ENCODE assay signal across 19 cellular contexts in genomic region chr2:201890447-201890846, GRCh38.
DNase-seq lines count a peak whose midpoint lies in the region; ATAC-seq and TF ChIP-seq lines count a peak whose summit lies in the region.
"Had no signal": no experiment of that assay in that cellular context is flagged by ENCODE, and none has a peak within 500 bp of the region (broad histone marks: within the 10 kb centered on the region; RNA-seq: fewer than 3 reads in every experiment).

No MANE protein-coding gene starts in this region.

- no TSS peak for BruUV-seq in MCF 10A (replicated peaks; lab: Mats Ljungman, UMichigan)

- intact Hi-C loops in MCF 10A (cut with micrococcal nuclease) (no loop called here), breast epithelium (cut with DNase I; ENCODE audit: low total_unique reads) (no loop called here)

- H3K27me3 Mint-ChIP-seq in MCF 10A (ENCODE audit: insufficient read depth, unreplicated experiment) = no peaks in the 10 kb centered on the region

- TF ChIP-seq CTCF in MCF 10A (IDR thresholded peaks at IDR 0.05; ENCODE audit: unreplicated experiment) = no peak
- no peak for TF ChIP-seq CTCF in breast epithelium (IDR thresholded peaks at IDR 0.05)

- H3K9me3 ChIP-seq in breast epithelium = no peaks in the 10 kb centered on the region
- H3K9me3 ChIP-seq: BLaER1 treated with 17β-estradiol and CSF1 and Interleukin-3, amounts not matched to agents 10 nM and 100 nM; tibial artery had no signal

- H3K27me3 ChIP-seq in breast epithelium = no peaks in the 10 kb centered on the region
- H3K27me3 ChIP-seq: tibial artery had no signal

- peak overlapping the region in 1 of 2 donors; percentile 50 for H3K27ac ChIP-seq in breast epithelium
- H3K27ac ChIP-seq: 22Rv1; BLaER1 treated with 17β-estradiol and CSF1 and Interleukin-3, amounts not matched to agents 10 nM and 100 nM; tibial artery had no signal

- no peak for ATAC-seq in GM21528 (IDR thresholded peaks at IDR 0.05; ENCODE audit: low FRiP score, unreplicated experiment)
- ATAC-seq in GM21619 (IDR thresholded peaks at IDR 0.05; ENCODE audit: unreplicated experiment) = no peak
- no peak for ATAC-seq in HG03457 (IDR thresholded peaks at IDR 0.05; ENCODE audit: unreplicated experiment)
- ATAC-seq: natural killer cell treated with Interleukin-12 subunit alpha and Interleukin-12 subunit beta and Interleukin-15 and Interleukin-18, amount 100 ng/mL, for 72 hours; stimulated activated memory B cell treated with anti-CD40 and anti-IgM and Interleukin-4, amounts not matched to agents 10 μg/mL and 1 μg/mL and 100 μg/mL, for 72 hours had no signal

- no peak overlapping the region for H3K27ac Mint-ChIP-seq in MCF 10A (ENCODE audit: low read depth, unreplicated experiment)
- H3K27ac Mint-ChIP-seq: natural killer cell treated with Interleukin-12 subunit alpha and Interleukin-12 subunit beta and Interleukin-15 and Interleukin-18, amount 100 ng/mL, for 72 hours; stimulated activated memory B cell treated with anti-CD40 and anti-IgM and Interleukin-4, amounts not matched to agents 10 μg/mL and 1 μg/mL and 100 μg/mL, for 72 hours had no signal

- H3K36me3 ChIP-seq in breast epithelium = no peaks in the 10 kb centered on the region
- H3K36me3 ChIP-seq: BLaER1 treated with 17β-estradiol and CSF1 and Interleukin-3, amounts not matched to agents 10 nM and 100 nM; tibial artery had no signal

- peak; percentile 70 for DNase-seq in MCF 10A (ENCODE audit: unreplicated experiment)
- no peak for DNase-seq in breast epithelium (ENCODE audit: low spot score in 2 of 2)
- DNase-seq in SW480 (ENCODE audit: low spot score) = peak; percentile 64
- DNase-seq in fibroblast of the conjunctiva (ENCODE audit: low read depth) = peak; percentile 14
- no peak for DNase-seq in NOMO-1 (lab: John Stamatoyannopoulos, UW; ENCODE audit: unreplicated experiment in 2 of 2)
- DNase-seq: activated effector memory CD4-positive, alpha-beta T cell treated with anti-CD3 and anti-CD28 coated beads, Interleukin-2, amount 50 U/mL, for 16 hours; DMS153; head of caudate nucleus; NCI-H1930; SHP77 treated with DMSO at 0.1 percent for 48 hours; stimulated activated CD4-positive, alpha-beta T cell treated with anti-CD3 and anti-CD28 coated beads, Interleukin-12 subunit alpha, Interleukin-12 subunit beta, amount 100 ng/mL, for 4 hours; tibial artery had no signal

- H3K9me3 Mint-ChIP-seq in MCF 10A (ENCODE audit: unreplicated experiment) = no peaks in the 10 kb centered on the region
- H3K9me3 Mint-ChIP-seq: natural killer cell treated with Interleukin-12 subunit alpha and Interleukin-12 subunit beta and Interleukin-15 and Interleukin-18, amount 100 ng/mL, for 72 hours; stimulated activated memory B cell treated with anti-CD40 and anti-IgM and Interleukin-4, amounts not matched to agents 10 μg/mL and 1 μg/mL and 100 μg/mL, for 72 hours had no signal

- no peaks in the 10 kb centered on the region for H3K36me3 Mint-ChIP-seq in MCF 10A (ENCODE audit: insufficient read depth, unreplicated experiment)
- H3K36me3 Mint-ChIP-seq: natural killer cell treated with Interleukin-12 subunit alpha and Interleukin-12 subunit beta and Interleukin-15 and Interleukin-18, amount 100 ng/mL, for 72 hours; stimulated activated memory B cell treated with anti-CD40 and anti-IgM and Interleukin-4, amounts not matched to agents 10 μg/mL and 1 μg/mL and 100 μg/mL, for 72 hours had no signal

- no peak for TF ChIP-seq POLR2A in breast epithelium (IDR thresholded peaks at IDR 0.05)

- CTCF ChIA-PET in MCF 10A (lab: Yijun Ruan, JAX) = interaction anchor here (0.6 kb wide), 1 partner anchor 30 kb away, joined by 3 read pairs; no protein-coding TSS in a partner anchor

- POLR2A ChIA-PET in MCF 10A (lab: Yijun Ruan, JAX) = no interaction called here

- no peak overlapping the region for H3K4me3 Mint-ChIP-seq in MCF 10A (ENCODE audit: unreplicated experiment)
- H3K4me3 Mint-ChIP-seq: natural killer cell treated with Interleukin-12 subunit alpha and Interleukin-12 subunit beta and Interleukin-15 and Interleukin-18, amount 100 ng/mL, for 72 hours; stimulated activated memory B cell treated with anti-CD40 and anti-IgM and Interleukin-4, amounts not matched to agents 10 μg/mL and 1 μg/mL and 100 μg/mL, for 72 hours had no signal

- H3K4me1 ChIP-seq in breast epithelium = no peaks in the 10 kb centered on the region
- H3K4me1 ChIP-seq: BLaER1 treated with 17β-estradiol and CSF1 and Interleukin-3, amounts not matched to agents 10 nM and 100 nM; tibial artery had no signal

- no peak overlapping the region for H3K4me3 ChIP-seq in breast epithelium
- H3K4me3 ChIP-seq: BLaER1 treated with 17β-estradiol and CSF1 and Interleukin-3, amounts not matched to agents 10 nM and 100 nM; tibial artery had no signal

- H3K4me1 Mint-ChIP-seq in MCF 10A (ENCODE audit: insufficient read depth, unreplicated experiment) = peaks cover 12% of the 10 kb centered on the region
- H3K4me1 Mint-ChIP-seq: stimulated activated memory B cell treated with anti-CD40 and anti-IgM and Interleukin-4, amounts not matched to agents 10 μg/mL and 1 μg/mL and 100 μg/mL, for 72 hours had no signal

Comparison
In these comparisons a context has a peak if more than half of its experiments do, and no peak if none do; other contexts are left out.
1. DNase-seq: peak in MCF 10A (single experiment), SW480 (single experiment) and fibroblast of the conjunctiva (single experiment); none in breast epithelium (0 of 2) and NOMO-1 (0 of 2).